Comparison of ENCODE assay signal across 12 cellular contexts in genomic region chr11:3161309-3161708, GRCh38. TPM values are rescaled to one million over a fixed set of nuclear protein-coding genes. Genes with fewer than 3 reads are reported as not detected.
DNase-seq lines count a peak whose midpoint lies in the region; ATAC-seq, FAIRE-seq and TF ChIP-seq lines count a peak whose summit lies in the region.
"Had no signal": no experiment of that assay in that cellular context is flagged by ENCODE, and none has a peak within 500 bp of the region (broad histone marks: within the 10 kb centered on the region; RNA-seq: fewer than 3 reads in every experiment).

No MANE protein-coding gene starts in this region.

- no peaks in the 10 kb centered on the region for H3K27me3 ChIP-seq in heart left ventricle

- peak overlapping the region in 11 of 12 donors; percentile 13 to 88 (median 69) for H3K27ac ChIP-seq in heart left ventricle
- H3K27ac ChIP-seq: WERI-Rb-1 had no signal

- no peaks in the 10 kb centered on the region for H3K27me3 Mint-ChIP-seq in osteocyte (ENCODE audit: unreplicated experiment)

- DNase-seq in 8988T: peak; percentile 7
- peak; percentile 43 for DNase-seq in RPMI7951 (ENCODE audit: low read depth)
- peak in 3 of 5 donors; percentile 41 to 63 (median 47) for DNase-seq in heart left ventricle
- DNase-seq in osteocyte (ENCODE audit: extremely low spot score, unreplicated experiment): no peak
- no peak for DNase-seq in NCI-H1092 treated with DMSO at 0.1 percent for 48 hours (lab: John Stamatoyannopoulos, UW)
- DNase-seq in NCI-H1417 treated with DMSO at 0.1 percent for 48 hours (lab: John Stamatoyannopoulos, UW): no peak
- DNase-seq in GM12892 (ENCODE audit: insufficient read length): no peak
- DNase-seq in middle frontal gyrus (ENCODE audit: extremely low spot score, low spot score): no peak
- DNase-seq: erythroblast, NCI-H1092, WERI-Rb-1 had no signal

- H3K9me3 Mint-ChIP-seq in osteocyte (ENCODE audit: unreplicated experiment): no peaks in the 10 kb centered on the region

- H3K9me3 ChIP-seq in heart left ventricle: no peaks in the 10 kb centered on the region

- ATAC-seq in heart left ventricle: peak in 2 of 4 donors; percentile 11 to 18

- intact Hi-C loops in heart left ventricle (cut with DNase I): loop anchor here in 4 of 10 donors (5.0 to 10.0 kb wide), 3 partner anchors 34 to 107 kb away; partner anchors contain the start of gene CARS1 (in 2 of the 4)

- no peak for TF ChIP-seq POLR2A in heart left ventricle (IDR thresholded peaks at IDR 0.05)
- TF ChIP-seq POLR2A in GM12892 (IDR thresholded peaks at IDR 0.05; ENCODE audit: low read depth, low read length): no peak

- H3K4me1 ChIP-seq in heart left ventricle: peaks cover 7 to 83% (median 64%) of the 10 kb centered on the region in 12 donors

- peak overlapping the region; percentile 73 for H3K4me3 Mint-ChIP-seq in osteocyte (ENCODE audit: unreplicated experiment)

- peak overlapping the region in 9 of 12 donors; percentile 48 to 65 (median 61) for H3K4me3 ChIP-seq in heart left ventricle

- H3K36me3 ChIP-seq in heart left ventricle: no peaks in the 10 kb centered on the region
- H3K36me3 ChIP-seq: WERI-Rb-1 had no signal

- H3K4me1 Mint-ChIP-seq in osteocyte (ENCODE audit: unreplicated experiment): peaks cover 78% of the 10 kb centered on the region

- TF ChIP-seq CTCF in heart left ventricle (IDR thresholded peaks at IDR 0.05) (no peak), osteocyte (IDR thresholded peaks at IDR 0.05) (no peak)

- H3K27ac Mint-ChIP-seq in osteocyte (ENCODE audit: unreplicated experiment): peak overlapping the region; percentile 85

- no peaks in the 10 kb centered on the region for H3K36me3 Mint-ChIP-seq in osteocyte (ENCODE audit: unreplicated experiment)

- 70 to 78% (median 73%) methylated on average over 12 to 14 of the region's 14 CpGs for WGBS in heart left ventricle, 4 donors

- no peak for FAIRE-seq in GM12892 (lab: Jason Lieb, UNC)

RNA-seq across cellular contexts. Expression of gene OSBPL5, which starts 3.8 kb away (rescaled TPM):
- 21.1 and 25.2 TPM in 2 replicates for total RNA-seq in RPMI7951 (2014; rRNA removed; shearing (Covaris generic))
- total RNA-seq in heart left ventricle: 10 to 100 TPM; 10.1 to 27.7 (median 17.0) TPM
- 10 to 100 TPM; 11.1 to 11.2 TPM for polyA plus RNA-seq in heart left ventricle
- 47.7 and 47.9 TPM in 2 replicates for total RNA-seq in osteocyte
- polyA plus RNA-seq in GM12892 (2012; ENCODE audit: missing spikeins): not detected

RNA-seq across cellular contexts. Expression of gene MRGPRG, which starts 57.3 kb away (rescaled TPM):
- total RNA-seq in RPMI7951 (2014; rRNA removed; shearing (Covaris generic)): not detected in 2 replicates
- total RNA-seq in heart left ventricle (not detected), osteocyte (not detected in 2 replicates)
- not detected for polyA plus RNA-seq in heart left ventricle
- not detected for polyA plus RNA-seq in GM12892 (2012; ENCODE audit: missing spikeins)
- total RNA-seq: myocyte had no signal

Comparison
In these comparisons a context has a peak if more than half of its experiments do, and no peak if none do; other contexts are left out.
1. DNase-seq: peak in 8988T (single experiment), RPMI7951 (single experiment) and heart left ventricle (3 of 5); none in osteocyte (single experiment), NCI-H1092 treated with DMSO at 0.1 percent for 48 hours (single experiment), NCI-H1417 treated with DMSO at 0.1 percent for 48 hours (single experiment), GM12892 (single experiment) and middle frontal gyrus (single experiment).